Comparison of ENCODE assay signal across 9 cellular contexts in the genomic region with DNA sequence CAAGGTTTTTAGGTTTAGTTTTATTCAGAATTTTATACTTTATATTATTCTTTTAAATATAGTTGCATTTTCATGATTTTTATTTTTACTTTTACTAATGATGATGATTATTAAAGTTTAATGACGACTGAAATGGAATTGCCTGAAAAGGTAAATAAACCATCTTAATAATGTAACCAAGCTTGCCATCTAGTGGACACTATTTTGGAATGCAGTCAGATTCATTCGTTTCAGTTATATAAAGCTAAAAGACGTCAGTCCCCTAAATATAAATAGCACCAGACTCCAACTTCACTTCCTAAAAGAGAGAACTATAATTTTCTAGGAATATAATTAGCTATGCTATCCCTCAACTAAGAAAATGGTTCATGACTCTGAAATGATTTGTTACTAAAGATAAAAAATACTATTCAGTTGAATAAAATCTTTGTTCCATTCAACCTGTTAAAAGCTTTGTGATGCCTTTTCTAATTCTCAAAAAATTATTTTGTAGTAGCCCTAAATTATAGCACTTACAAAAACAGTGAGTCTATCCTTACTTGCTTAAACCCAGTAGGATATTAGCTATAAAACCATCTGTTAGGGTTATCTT. TPM values are rescaled to one million over a fixed set of nuclear protein-coding genes. Genes with fewer than 3 reads are reported as not detected.
DNase-seq lines count a peak whose midpoint lies in the region; ATAC-seq, FAIRE-seq and TF ChIP-seq lines count a peak whose summit lies in the region.
"Had no signal": no experiment of that assay in that cellular context is flagged by ENCODE, and none has a peak within 500 bp of the region (broad histone marks: within the 10 kb centered on the region; RNA-seq: fewer than 3 reads in every experiment).

No MANE protein-coding gene starts in this region.

- no peaks in the 10 kb centered on the region for H3K9me3 ChIP-seq in pancreas

- H3K36me3 ChIP-seq in pancreas, result no peaks in the 10 kb centered on the region

- WGBS in pancreas, 2 donors, result 0% methylated on average over 3 of the region's 3 CpGs

- TF ChIP-seq CTCF in pancreas (IDR thresholded peaks at IDR 0.05), result peak; percentile 22 to 57 (median 50)

- H3K27ac ChIP-seq in pancreas, result no peak overlapping the region
- H3K27ac ChIP-seq: SK-N-MC had no signal

- intact Hi-C loops in pancreas (cut with DNase I), result no loop called here

- H3K4me3 ChIP-seq in pancreas, result no peak overlapping the region
- H3K4me3 ChIP-seq: SK-N-MC had no signal

- no peaks in the 10 kb centered on the region for H3K4me1 ChIP-seq in pancreas

- no peaks in the 10 kb centered on the region for H3K27me3 ChIP-seq in pancreas

- FAIRE-seq in HTR-8/SVneo (lab: Jason Lieb, UNC), result no peak
- peak; percentile 89 for FAIRE-seq in pancreas (lab: Jason Lieb, UNC)

- ATAC-seq in pancreas (peak in 3 of 4 donors; percentile 65 to 88 (median 79)), HG03280 (IDR thresholded peaks at IDR 0.05; ENCODE audit: unreplicated experiment) (no peak), GM21526 (IDR thresholded peaks at IDR 0.05; ENCODE audit: low FRiP score, unreplicated experiment) (no peak)

- DNase-seq in ELR (ENCODE audit: low read depth), result peak; percentile 66
- peak; percentile 23 for DNase-seq in HTR-8/SVneo (ENCODE audit: insufficient read length, low spot score)
- peak; percentile 72 for DNase-seq in SK-MEL-5 (ENCODE audit: low read depth, low spot score)
- peak; percentile 85 for DNase-seq in fibroblast of peridontal ligament (ENCODE audit: extremely low read depth)
- DNase-seq in pancreas, result no peak
- DNase-seq in T-helper 9 cell, result no peak

- in situ Hi-C loops in SK-MEL-5 (cut with HindIII; ENCODE audit: low pct_unique_long_range_greater_than_20kb, low sequenced_read_pairs), result no loop called here

RNA-seq across cellular contexts. Expression of gene ABITRAM, which starts 19.9 kb away (rescaled TPM):
- total RNA-seq in SK-MEL-5 (2014; rRNA removed; shearing (Covaris generic)), result 11.8 and 14.1 TPM in 2 replicates
- polyA plus RNA-seq in SK-MEL-5 (2015; cell fraction: cytosol; rRNA removed), result 19.7 and 24.4 TPM in 2 replicates
- polyA plus RNA-seq in SK-MEL-5 (2015; cell fraction: nucleus; rRNA removed), result 39.7 and 51.4 TPM in 2 replicates
- 1 to 10 TPM; 5.7 to 7.6 (median 7.3) TPM for total RNA-seq in pancreas
- polyA plus RNA-seq in pancreas, result 1 to 10 TPM; 7.1 to 8.1 TPM

RNA-seq across cellular contexts. Expression of gene ELP1, which starts 20.2 kb away (rescaled TPM):
- 38.7 and 39.2 TPM in 2 replicates for total RNA-seq in SK-MEL-5 (2014; rRNA removed; shearing (Covaris generic))
- polyA plus RNA-seq in SK-MEL-5 (2015; cell fraction: cytosol; rRNA removed), result 29.5 and 37.1 TPM in 2 replicates
- polyA plus RNA-seq in SK-MEL-5 (2015; cell fraction: nucleus; rRNA removed), result 84.9 and 118 TPM in 2 replicates
- total RNA-seq in pancreas, result 10 to 100 TPM in 2 of 6 donors, 1 to 10 TPM in 4; 6.9 to 13.3 (median 8.8) TPM
- polyA plus RNA-seq in pancreas, result 10 to 100 TPM; 10.7 to 19.2 TPM

RNA-seq across cellular contexts. Expression of gene CTNNAL1, which starts 59.2 kb away (rescaled TPM):
- total RNA-seq in SK-MEL-5 (2014; rRNA removed; shearing (Covaris generic)), result 58.8 and 61.6 TPM in 2 replicates
- polyA plus RNA-seq in SK-MEL-5 (2015; cell fraction: cytosol; rRNA removed), result 40.3 and 40.9 TPM in 2 replicates
- polyA plus RNA-seq in SK-MEL-5 (2015; cell fraction: nucleus; rRNA removed), result 15.9 and 19.0 TPM in 2 replicates
- 10 to 100 TPM in 4 of 6 donors, 1 to 10 TPM in 2; 8.8 to 19.1 (median 15.3) TPM for total RNA-seq in pancreas
- 10 to 100 TPM; 15.9 to 29.7 TPM for polyA plus RNA-seq in pancreas

Comparison
In these comparisons a context has a peak if more than half of its experiments do, and no peak if none do; other contexts are left out.
1. DNase-seq: peak in ELR (single experiment), HTR-8/SVneo (single experiment), SK-MEL-5 (single experiment) and fibroblast of peridontal ligament (single experiment); none in pancreas (0 of 6) and T-helper 9 cell (single experiment).
2. ATAC-seq: peak in pancreas (3 of 4); none in HG03280 (single experiment) and GM21526 (single experiment).